Comparison of ENCODE assay signal across 14 cellular contexts in the genomic region with DNA sequence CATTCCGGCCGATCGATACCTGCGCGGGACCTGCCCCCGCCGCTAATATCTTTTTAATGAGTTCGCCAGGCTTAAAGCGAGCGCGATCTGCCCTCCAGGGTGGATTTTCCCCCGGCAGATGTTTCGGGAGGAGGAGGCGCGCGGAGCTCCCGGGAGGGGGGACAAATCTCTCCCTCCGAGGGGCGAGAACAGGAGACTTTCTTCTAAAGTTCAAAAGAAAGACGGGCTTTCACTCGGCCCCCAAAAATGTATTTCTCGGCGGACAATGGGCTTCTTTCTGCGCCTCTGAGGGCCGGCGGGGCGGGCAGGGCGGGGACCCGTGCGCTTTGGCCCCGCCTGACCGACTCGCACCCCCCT. TPM values are rescaled to one million over a fixed set of nuclear protein-coding genes. Genes with fewer than 3 reads are reported as not detected.
DNase-seq lines count a peak whose midpoint lies in the region; ATAC-seq, FAIRE-seq and TF ChIP-seq lines count a peak whose summit lies in the region.
"Had no signal": no experiment of that assay in that cellular context is flagged by ENCODE, and none has a peak within 500 bp of the region (broad histone marks: within the 10 kb centered on the region; RNA-seq: fewer than 3 reads in every experiment).

No MANE protein-coding gene starts in this region.

- POLR2A ChIA-PET in H1 (lab: Charles Lee; ENCODE audit: partially characterized antibody) = no interaction called here

- DNase-seq in right cardiac atrium (no peak), Right ventricle myocardium inferior (ENCODE audit: missing footprints) (no peak), H1 (ENCODE audit: low read depth in 1 of 2, low spot score in 2 of 2) (peak in 1 of 2 experiments; percentile 54), osteoblast (ENCODE audit: insufficient read length, low spot score, missing footprints) (no peak), aorta (no peak), adrenal gland (no peak), GM23248 (no peak), KG1 (lab: John Stamatoyannopoulos, UW) (no peak)
- DNase-seq: activated CD4-positive, alpha-beta memory T cell treated with anti-CD3 and anti-CD28 coated beads for 36 hours; C1 segment of cervical spinal cord; NCI-H526 treated with DMSO at 0.1 percent for 48 hours; stimulated activated CD4-positive, alpha-beta T cell treated with anti-CD3 and anti-CD28 coated beads, Interleukin-4, amount 100 ng/mL, for 24 hours; SW 1271 had no signal

- H3K23ac ChIP-seq in H1 (ENCODE audit: insufficient read length) = no peak overlapping the region

- TF ChIP-seq POLR2A in H1 (IDR thresholded peaks at IDR 0.05; ENCODE audit: control extremely low read depth in 1 of 2, low read depth in 2 of 2, low read length in 2 of 2) = no peak
- TF ChIP-seq POLR2A in adrenal gland (IDR thresholded peaks at IDR 0.05) = no peak

- ATAC-seq in right cardiac atrium (no peak), Right ventricle myocardium inferior (no peak), aorta (ENCODE audit: low FRiP score) (no peak)

- H3K27me3 ChIP-seq in right cardiac atrium (ENCODE audit: control insufficient read depth, insufficient read depth) (no peaks in the 10 kb centered on the region), H1 (replicated peaks in 1 of 4; ENCODE audit: control insufficient read depth in 3 of 4, extremely low read depth in 1 of 4, insufficient read depth in 3 of 4, low read length in 3 of 4) (peaks cover 75 to 99% (median 94%) of the 10 kb centered on the region in 4 experiments), osteoblast (ENCODE audit: insufficient read depth, low read length) (peaks cover 92% of the 10 kb centered on the region), aorta (ENCODE audit: control insufficient read depth in 1 of 2, insufficient read depth in 2 of 2, low read length in 1 of 2) (no peaks in the 10 kb centered on the region), adrenal gland (peaks cover 91% of the 10 kb centered on the region), GM23248 (replicated peaks; ENCODE audit: insufficient read depth) (peaks cover 81% of the 10 kb centered on the region)

- H2BK15ac ChIP-seq in H1 (ENCODE audit: low read length) = no peak overlapping the region

- H3K56ac ChIP-seq in H1 (replicated peaks; ENCODE audit: insufficient read length, low read depth, low read length) = no peak overlapping the region

- H3K4me1 ChIP-seq in right cardiac atrium (ENCODE audit: control insufficient read depth, insufficient read depth, low read length) = peaks cover 6% of the 10 kb centered on the region
- H3K4me1 ChIP-seq in H1 (replicated peaks in 1 of 4; ENCODE audit: control insufficient read depth in 3 of 4, insufficient read depth in 4 of 4, low read length in 3 of 4) = peaks cover 4 to 30% (median 18%) of the 10 kb centered on the region in 4 experiments
- H3K4me1 ChIP-seq in osteoblast (ENCODE audit: insufficient read depth, low read length) = no peaks in the 10 kb centered on the region
- H3K4me1 ChIP-seq in aorta (ENCODE audit: control insufficient read depth in 1 of 2, insufficient read depth in 2 of 2, low read length in 2 of 2) = no peaks in the 10 kb centered on the region
- H3K4me1 ChIP-seq in adrenal gland (replicated peaks in 1 of 2) = peaks cover 22 to 30% of the 10 kb centered on the region in 2 donors
- H3K4me1 ChIP-seq in GM23248 (ENCODE audit: insufficient read depth) = no peaks in the 10 kb centered on the region

- H3K23me2 ChIP-seq in H1 (ENCODE audit: low read depth, low read length) = peaks cover 12% of the 10 kb centered on the region; the same call in 1 of the 2 replicates

- H3K4me2 ChIP-seq in H1 (ENCODE audit: insufficient read depth in 1 of 2, low read depth in 2 of 2, low read length in 2 of 2) (peak overlapping the region; percentile 62 to 74), osteoblast (ENCODE audit: insufficient read depth, low read length) (peak overlapping the region; percentile 43), GM23248 (ENCODE audit: unreplicated experiment) (no peak overlapping the region)

- H2BK120ac ChIP-seq in H1 (replicated peaks; ENCODE audit: low read depth, low read length) = no peak overlapping the region

- no peak overlapping the region; the same call in 1 of the 2 replicates for H3K18ac ChIP-seq in H1 (ENCODE audit: extremely low read depth, low read length)

- peaks cover 5 to 14% of the 10 kb centered on the region in 2 experiments for H4K20me1 ChIP-seq in H1 (replicated peaks in 1 of 2; ENCODE audit: control insufficient read depth in 1 of 2, insufficient read depth in 2 of 2, low read length in 2 of 2)
- no peaks in the 10 kb centered on the region for H4K20me1 ChIP-seq in osteoblast (ENCODE audit: insufficient read depth, low read length)
- no peaks in the 10 kb centered on the region for H4K20me1 ChIP-seq in GM23248 (ENCODE audit: insufficient read depth)

- peaks cover 0 to 6% (median 0%) of the 10 kb centered on the region in 4 experiments; a peak in 1 of 8 replicates for H3K36me3 ChIP-seq in H1 (ENCODE audit: control insufficient read depth in 2 of 4, insufficient read depth in 4 of 4, low read length in 3 of 4)
- no peaks in the 10 kb centered on the region for H3K36me3 ChIP-seq in osteoblast (ENCODE audit: insufficient read depth, low read length)
- H3K36me3 ChIP-seq in aorta (ENCODE audit: control insufficient read depth in 1 of 2, insufficient read depth in 2 of 2, low read length in 1 of 2) = no peaks in the 10 kb centered on the region
- H3K36me3 ChIP-seq in adrenal gland (replicated peaks in 1 of 2) = no peaks in the 10 kb centered on the region
- no peaks in the 10 kb centered on the region for H3K36me3 ChIP-seq in GM23248 (ENCODE audit: low read depth)

- H3K4ac ChIP-seq in H1 (replicated peaks; ENCODE audit: insufficient read length, low read depth, low read length) = no peak overlapping the region

- no peaks in the 10 kb centered on the region for H3K9me2 ChIP-seq in GM23248 (ENCODE audit: insufficient read depth)

- H3K4me3 ChIP-seq in right cardiac atrium (ENCODE audit: low read length) (peak overlapping the region; percentile 48), H1 (ENCODE audit: extremely low read depth in 1 of 4, insufficient read depth in 2 of 4, low read depth in 3 of 4, low read length in 4 of 4) (peak overlapping the region; percentile 30 to 62 (median 36)), osteoblast (ENCODE audit: insufficient read depth, low read length) (no peak overlapping the region), aorta (ENCODE audit: low read length in 2 of 2) (peak overlapping the region; percentile 0 to 10), adrenal gland (peak overlapping the region in 1 of 4 donors; percentile 46), GM23248 (no peak overlapping the region)

- H2AFZ ChIP-seq in H1 (ENCODE audit: low read length) = no peak overlapping the region
- no peak overlapping the region for H2AFZ ChIP-seq in osteoblast (ENCODE audit: low read length)
- H2AFZ ChIP-seq in GM23248 = no peak overlapping the region

- in situ Hi-C loops in GM23248 (cut with MboI) = no loop called here

- H4K8ac ChIP-seq in H1 (ENCODE audit: extremely low read depth, insufficient read depth, low read length) = no peak overlapping the region

- CTCF ChIA-PET in H1 (lab: Charles Lee; ENCODE audit: partially characterized antibody) = interaction anchor here (1.3 kb wide), 1 partner anchor 194 kb away, joined by 3 read pairs; no protein-coding TSS in a partner anchor

- no peak for TF ChIP-seq RAD21 in H1 (IDR thresholded peaks at IDR 0.05 in 1 of 2, conservative IDR thresholded peaks at IDR 0.05 in 1 of 2; ENCODE audit: low read depth in 2 of 2, low read length in 2 of 2)

- H4K91ac ChIP-seq in H1 (replicated peaks; ENCODE audit: insufficient read length, low read length) = no peak overlapping the region

- no peak for TF ChIP-seq EP300 in H1 (IDR thresholded peaks at IDR 0.05; ENCODE audit: borderline replicate concordance in 1 of 2, low read depth in 2 of 2, low read length in 2 of 2)

- no peak overlapping the region for H2BK12ac ChIP-seq in H1 (ENCODE audit: low read depth, low read length)

- no peak overlapping the region for H2BK5ac ChIP-seq in H1 (ENCODE audit: low read depth, low read length)

- no peaks in the 10 kb centered on the region for H3K79me2 ChIP-seq in H1 (ENCODE audit: control insufficient read depth in 1 of 2, insufficient read depth in 2 of 2, low read length in 2 of 2)
- no peaks in the 10 kb centered on the region for H3K79me2 ChIP-seq in osteoblast (ENCODE audit: insufficient read depth, low read length)
- no peaks in the 10 kb centered on the region for H3K79me2 ChIP-seq in GM23248 (ENCODE audit: insufficient read depth)

- intact Hi-C loops in right cardiac atrium (cut with DNase I) = no loop called here
- intact Hi-C loops in Right ventricle myocardium inferior (cut with DNase I) = no loop called here
- intact Hi-C loops in aorta (cut with DNase I) = no loop called here
- intact Hi-C loops in adrenal gland (cut with DNase I) = no loop called here

- H3K9ac ChIP-seq in H1 (replicated peaks in 1 of 4; ENCODE audit: extremely low read depth in 1 of 4, low read depth in 3 of 4, low read length in 3 of 4) (no peak overlapping the region), GM23248 (no peak overlapping the region)

- H3K9me3 ChIP-seq in right cardiac atrium (ENCODE audit: control insufficient read depth, low read length) (no peaks in the 10 kb centered on the region), H1 (ENCODE audit: insufficient read depth in 2 of 2, low read depth in 1 of 2, low read length in 1 of 2) (peaks cover 6 to 8% of the 10 kb centered on the region in 2 experiments; a peak in 3 of 4 replicates), osteoblast (ENCODE audit: low read depth, low read length) (no peaks in the 10 kb centered on the region), aorta (ENCODE audit: control insufficient read depth, low read length) (peaks cover 3% of the 10 kb centered on the region), adrenal gland (replicated peaks in 1 of 3) (no peaks in the 10 kb centered on the region), GM23248 (ENCODE audit: low read depth) (no peaks in the 10 kb centered on the region)

- H3K14ac ChIP-seq in H1 (ENCODE audit: insufficient read length) = no peak overlapping the region

- H3K27ac ChIP-seq in right cardiac atrium (ENCODE audit: low read length) (no peak overlapping the region), H1 (ENCODE audit: low read depth, low read length) (no peak overlapping the region), osteoblast (ENCODE audit: low read depth, low read length) (no peak overlapping the region), aorta (ENCODE audit: low read depth in 1 of 2, low read length in 2 of 2) (no peak overlapping the region), adrenal gland (no peak overlapping the region), GM23248 (no peak overlapping the region)

- H2AK5ac ChIP-seq in H1 (ENCODE audit: low read depth, low read length) = no peak overlapping the region

- no peak overlapping the region for H2BK20ac ChIP-seq in H1 (ENCODE audit: low read length)

- H3F3A ChIP-seq in GM23248 (ENCODE audit: insufficient read depth) = no peaks in the 10 kb centered on the region

- no peak for FAIRE-seq in H1 (lab: Jason Lieb, UNC)

- no peak for TF ChIP-seq CTCF in H1 (IDR thresholded peaks at IDR 0.05; ENCODE audit: control extremely low read depth in 1 of 3, insufficient read depth in 1 of 3, low read depth in 1 of 3, low read length in 3 of 3)
- TF ChIP-seq CTCF in osteoblast (IDR thresholded peaks at IDR 0.05; ENCODE audit: extremely low read depth, low read depth, low read length) = no peak
- no peak for TF ChIP-seq CTCF in adrenal gland (IDR thresholded peaks at IDR 0.05)

- H4K5ac ChIP-seq in H1 (ENCODE audit: insufficient read length, low read depth, low read length) = no peak overlapping the region

- WGBS in right cardiac atrium = 2% methylated on average over 33 of the region's 33 CpGs
- WGBS in H1 (ENCODE audit: extremely low coverage in 1 of 2, insufficient coverage in 1 of 2, insufficient read length in 1 of 2, insufficient replicate concordance in 2 of 2, low coverage in 1 of 2, low lambda C conversion rate in 2 of 2, missing lambda C conversion rate in 1 of 2), 2 experiments = 1% methylated on average over 20 of the region's 33 CpGs; no CpG with 5 or more reads in 1 of the 2 experiments
- WGBS in aorta, 2 donors = 0 to 1% methylated on average over 31 to 33 of the region's 33 CpGs
- 0 to 3% (median 2%) methylated on average over 6 to 33 of the region's 33 CpGs for WGBS in adrenal gland, 4 donors
- 2 to 4% methylated on average over 24 to 28 of the region's 33 CpGs for WGBS in GM23248 (ENCODE audit: low coverage in 1 of 2, low lambda C conversion rate in 2 of 2, missing lambda C conversion rate in 2 of 2), 2 experiments

- no peaks in the 10 kb centered on the region for H3K79me1 ChIP-seq in H1 (ENCODE audit: low read depth, low read length)

RNA-seq across cellular contexts. Expression of a gene that starts 4.1 kb away (rescaled TPM):
- total RNA-seq in right cardiac atrium (not detected), Right ventricle myocardium inferior (not detected), osteoblast (not detected in 2 replicates), aorta (not detected), adrenal gland (under 1 TPM in 1 of 8 donors, not detected in 7; 0.14 TPM)
- polyA plus RNA-seq in right cardiac atrium (0.02 TPM), H1 (2011; rRNA removed) (0.14 and 0.20 TPM in 2 replicates), aorta (not detected), adrenal gland (under 1 TPM in 2 of 3 donors, not detected in 1; 0.07 to 0.08 TPM), GM23248 (2016; fragmentation: Nextera tagmentation; extraction: Ambion mirVana) (not detected in 2 replicates)
- total RNA-seq in H1 (2021; fragmentation: NEBNext Ultra II Directional; extraction: Animal tissue kit (Norgen Biotek cat#: 25700)) = 0.13 and 0.22 TPM in 2 replicates
- 0.08 TPM for polyA plus RNA-seq in H1 (2011; cell fraction: cytosol; rRNA removed)
- polyA plus RNA-seq in H1 (2011; cell fraction: nucleus; rRNA removed) = 0.26 TPM
- polyA plus RNA-seq in H1 (2012, experiment 1 of 2) = 0.11 to 0.19 TPM (median 0.13 TPM) in 3 of 4 replicates, not detected in the other
- polyA plus RNA-seq in H1 (2012, experiment 2 of 2) = 0.14 TPM
- 0.02 TPM for polyA plus RNA-seq in H1 (2013, experiment 1 of 2)
- 0.06 TPM for polyA plus RNA-seq in H1 (2013, experiment 2 of 2)
- 0.07 TPM in 1 of 2 replicates, not detected in the other for polyA minus RNA-seq in H1 (2011; rRNA and poly(A)+ RNA removed)
- polyA minus RNA-seq in H1 (2011; cell fraction: cytosol; rRNA and poly(A)+ RNA removed) = not detected
- not detected for polyA minus RNA-seq in H1 (2011; cell fraction: nucleus; rRNA and poly(A)+ RNA removed)
- total RNA-seq in GM23248 (2014; rRNA removed; shearing (Covaris generic)) = not detected in 2 replicates
- total RNA-seq: myocyte had no signal

RNA-seq across cellular contexts. Expression of a gene that starts 33.3 kb away (rescaled TPM):
- 10 to 100 TPM; 14.2 to 17.9 (median 15.5) TPM for total RNA-seq in right cardiac atrium
- 11.0 TPM for polyA plus RNA-seq in right cardiac atrium
- 11.2 TPM for total RNA-seq in Right ventricle myocardium inferior
- total RNA-seq in H1 (2021; fragmentation: NEBNext Ultra II Directional; extraction: Animal tissue kit (Norgen Biotek cat#: 25700)) = 84.3 and 93.6 TPM in 2 replicates
- polyA plus RNA-seq in H1 (2011; rRNA removed) = 39.3 and 47.8 TPM in 2 replicates
- 67.9 TPM for polyA plus RNA-seq in H1 (2011; cell fraction: cytosol; rRNA removed)
- 45.9 TPM for polyA plus RNA-seq in H1 (2011; cell fraction: nucleus; rRNA removed)
- 65.5 to 78.6 TPM (median 69.6 TPM) in 4 replicates for polyA plus RNA-seq in H1 (2012, experiment 1 of 2)
- 24.0 TPM for polyA plus RNA-seq in H1 (2012, experiment 2 of 2)
- polyA plus RNA-seq in H1 (2013, experiment 1 of 2) = 34.7 TPM
- 33.1 TPM for polyA plus RNA-seq in H1 (2013, experiment 2 of 2)
- polyA minus RNA-seq in H1 (2011; rRNA and poly(A)+ RNA removed) = 96.3 and 109 TPM in 2 replicates
- 41.5 TPM for polyA minus RNA-seq in H1 (2011; cell fraction: cytosol; rRNA and poly(A)+ RNA removed)
- 62.0 TPM for polyA minus RNA-seq in H1 (2011; cell fraction: nucleus; rRNA and poly(A)+ RNA removed)
- 18.6 and 22.1 TPM in 2 replicates for total RNA-seq in osteoblast
- 10 to 100 TPM; 18.7 to 20.2 TPM for total RNA-seq in aorta
- 10 to 100 TPM in 1 of 2 donors, 1 to 10 TPM in 1; 9.5 to 17.0 TPM for polyA plus RNA-seq in aorta
- 10 to 100 TPM in 7 of 8 donors, 1 to 10 TPM in 1; 9.5 to 26.7 (median 19.3) TPM for total RNA-seq in adrenal gland
- polyA plus RNA-seq in adrenal gland = 10 to 100 TPM; 15.5 to 28.8 (median 16.6) TPM
- 18.1 and 21.6 TPM in 2 replicates for total RNA-seq in GM23248 (2014; rRNA removed; shearing (Covaris generic))
- polyA plus RNA-seq in GM23248 (2016; fragmentation: Nextera tagmentation; extraction: Ambion mirVana) = 16.1 and 17.2 TPM in 2 replicates

Comparison
In these comparisons a context has a peak if more than half of its experiments do, and no peak if none do; other contexts are left out.
1. H3K4me3 ChIP-seq: peak in right cardiac atrium (single experiment), H1 (4 of 4) and aorta (2 of 2); none in osteoblast (single experiment) and GM23248 (single experiment).